In the genomic region with DNA sequence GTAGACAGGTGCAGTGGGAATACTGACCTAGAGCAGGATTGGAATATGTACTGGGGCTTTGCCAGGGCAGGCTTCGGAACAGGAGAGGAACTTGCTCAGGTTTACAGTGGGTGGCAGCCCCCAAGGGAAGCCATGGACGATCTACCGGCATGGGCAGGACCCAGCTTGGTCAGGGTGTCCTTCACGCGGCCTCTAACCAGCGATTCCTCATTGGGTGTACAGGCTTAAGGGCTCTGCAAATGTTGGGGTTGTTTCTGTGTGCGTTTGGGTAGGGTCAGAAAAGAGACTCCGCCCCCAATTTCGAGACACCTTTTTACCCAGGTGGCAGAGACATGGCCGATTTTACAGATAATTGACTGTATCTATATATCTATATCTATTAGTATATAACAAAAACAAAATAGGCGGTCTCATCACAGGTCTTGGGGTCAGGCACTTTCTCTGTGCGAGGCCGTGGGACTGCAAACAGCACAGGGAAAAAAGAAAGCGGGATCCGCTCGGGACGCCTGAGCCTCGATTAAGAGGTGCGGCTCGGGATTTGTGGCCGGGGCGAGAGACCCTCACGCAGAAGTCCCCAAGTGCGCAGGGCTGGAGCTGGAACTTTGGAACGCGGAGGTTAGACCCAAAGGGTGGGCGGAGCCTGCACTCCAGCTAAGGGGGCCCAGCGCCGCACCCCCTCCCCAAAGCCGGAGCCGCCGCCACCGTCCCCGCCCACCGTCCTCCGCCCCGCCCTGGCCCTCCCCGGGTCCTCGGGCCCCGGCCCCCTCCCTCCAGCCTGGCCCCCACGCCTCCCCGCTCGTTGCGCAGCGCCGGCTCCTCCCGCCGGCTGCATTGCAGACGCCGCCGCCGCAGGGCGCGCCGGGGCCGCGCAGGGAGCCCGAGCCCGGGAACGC, we compare ENCODE assay signal across 8 cellular contexts.
DNase-seq lines count a peak whose midpoint lies in the region; ATAC-seq and TF ChIP-seq lines count a peak whose summit lies in the region.

No MANE protein-coding gene starts in this region.

- intact Hi-C loops in left ventricle myocardium inferior (cut with micrococcal nuclease) = no loop called here
- intact Hi-C loops in cardiac septum (cut with DNase I) = no loop called here

- no peaks in the 10 kb centered on the region for H3K9me3 Mint-ChIP-seq in activated T-cell treated with anti-CD3 and anti-CD28 coated beads, Interleukin-2, amount 50 U/mL, for 72 hours

- in situ Hi-C loops in KBM-7 (cut with MboI; ENCODE audit: low pct_unique_long_range_greater_than_20kb, low sequenced_read_pairs) = no loop called here

- no peak overlapping the region for H3K9ac ChIP-seq in iPS-18a (ENCODE audit: low read length)

- H3K36me3 Mint-ChIP-seq in activated T-cell treated with anti-CD3 and anti-CD28 coated beads, Interleukin-2, amount 50 U/mL, for 72 hours (ENCODE audit: insufficient read depth in 2 of 2) = peaks cover 1% of the 10 kb centered on the region in 2 donors

- H3K4me3 Mint-ChIP-seq in activated T-cell treated with anti-CD3 and anti-CD28 coated beads, Interleukin-2, amount 50 U/mL, for 72 hours = peak overlapping the region; percentile 81 to 85

- H3K4me3 ChIP-seq in left ventricle myocardium inferior (peak overlapping the region; percentile 75), iPS-18a (ENCODE audit: low read length) (peak overlapping the region; percentile 35), thoracic aorta (peak overlapping the region; percentile 63)

- no peaks in the 10 kb centered on the region for H3K27me3 ChIP-seq in left ventricle myocardium inferior (ENCODE audit: low read depth)
- H3K27me3 ChIP-seq in iPS-18a (ENCODE audit: control insufficient read depth, insufficient read depth, low read length) = peaks cover 53% of the 10 kb centered on the region
- H3K27me3 ChIP-seq in thoracic aorta (replicated peaks; ENCODE audit: insufficient read depth) = no peaks in the 10 kb centered on the region

- peak; percentile 13 to 18 for ATAC-seq in activated T-cell treated with anti-CD3 and anti-CD28 coated beads, Interleukin-2, amount 50 U/mL, for 72 hours (replicated peaks in 1 of 2)
- ATAC-seq in thoracic aorta (ENCODE audit: insufficient number of reproducible peaks, low FRiP score, low read depth) (no peak), HG02852 (IDR thresholded peaks at IDR 0.05; ENCODE audit: unreplicated experiment) (no peak)

- H3K36me3 ChIP-seq in left ventricle myocardium inferior (no peaks in the 10 kb centered on the region), iPS-18a (ENCODE audit: control insufficient read depth, low read depth, low read length) (no peaks in the 10 kb centered on the region), thoracic aorta (no peaks in the 10 kb centered on the region)

- DNase-seq in left ventricle myocardium inferior = peak; percentile 32
- DNase-seq in cardiac septum (ENCODE audit: low spot score) = no peak
- DNase-seq in activated T-cell treated with anti-CD3 and anti-CD28 coated beads, Interleukin-2, amount 50 U/mL, for 72 hours = peak; percentile 16 to 31
- no peak for DNase-seq in thoracic aorta (ENCODE audit: low spot score)
- DNase-seq in KBM-7 = no peak
- DNase-seq in OCI-M1 (lab: John Stamatoyannopoulos, UW) = no peak

- H3K9me3 ChIP-seq in left ventricle myocardium inferior (replicated peaks) = no peaks in the 10 kb centered on the region
- no peaks in the 10 kb centered on the region for H3K9me3 ChIP-seq in iPS-18a (ENCODE audit: control insufficient read depth, low read depth, low read length)
- no peaks in the 10 kb centered on the region for H3K9me3 ChIP-seq in thoracic aorta

- TF ChIP-seq CTCF in left ventricle myocardium inferior (IDR thresholded peaks at IDR 0.05; ENCODE audit: borderline replicate concordance) = no peak
- TF ChIP-seq CTCF in thoracic aorta (IDR thresholded peaks at IDR 0.05) = no peak

- H3K4me1 Mint-ChIP-seq in activated T-cell treated with anti-CD3 and anti-CD28 coated beads, Interleukin-2, amount 50 U/mL, for 72 hours (ENCODE audit: low read depth) = peaks cover 4% of the 10 kb centered on the region

- H3K27ac ChIP-seq in left ventricle myocardium inferior (replicated peaks) (no peak overlapping the region), iPS-18a (ENCODE audit: low read length) (no peak overlapping the region), thoracic aorta (no peak overlapping the region)

- H3K4me1 ChIP-seq in left ventricle myocardium inferior = peaks cover 20% of the 10 kb centered on the region
- H3K4me1 ChIP-seq in iPS-18a (ENCODE audit: control insufficient read depth, low read depth, low read length) = peaks cover 11% of the 10 kb centered on the region
- peaks cover 0 to 13% of the 10 kb centered on the region in 2 donors for H3K4me1 ChIP-seq in thoracic aorta (ENCODE audit: control insufficient read depth in 1 of 2, low read depth in 2 of 2)

- H3K27me3 Mint-ChIP-seq in activated T-cell treated with anti-CD3 and anti-CD28 coated beads, Interleukin-2, amount 50 U/mL, for 72 hours (ENCODE audit: low read depth) = peaks cover 65% of the 10 kb centered on the region

- no peak overlapping the region for H3K27ac Mint-ChIP-seq in activated T-cell treated with anti-CD3 and anti-CD28 coated beads, Interleukin-2, amount 50 U/mL, for 72 hours

Comparison
In these comparisons a context has a peak if more than half of its experiments do, and no peak if none do; other contexts are left out.
1. DNase-seq: peak in left ventricle myocardium inferior (single experiment) and activated T-cell treated with anti-CD3 and anti-CD28 coated beads, Interleukin-2, amount 50 U/mL, for 72 hours (2 of 2); none in cardiac septum (single experiment), thoracic aorta (single experiment), KBM-7 (single experiment) and OCI-M1 (single experiment).
2. ATAC-seq: peak in activated T-cell treated with anti-CD3 and anti-CD28 coated beads, Interleukin-2, amount 50 U/mL, for 72 hours (2 of 2); none in thoracic aorta (single experiment) and HG02852 (single experiment).
3. Peak in every context shown above with its lines, with median percentiles within 50 percentile points of each other: H3K4me3 ChIP-seq.